In the genomic region with DNA sequence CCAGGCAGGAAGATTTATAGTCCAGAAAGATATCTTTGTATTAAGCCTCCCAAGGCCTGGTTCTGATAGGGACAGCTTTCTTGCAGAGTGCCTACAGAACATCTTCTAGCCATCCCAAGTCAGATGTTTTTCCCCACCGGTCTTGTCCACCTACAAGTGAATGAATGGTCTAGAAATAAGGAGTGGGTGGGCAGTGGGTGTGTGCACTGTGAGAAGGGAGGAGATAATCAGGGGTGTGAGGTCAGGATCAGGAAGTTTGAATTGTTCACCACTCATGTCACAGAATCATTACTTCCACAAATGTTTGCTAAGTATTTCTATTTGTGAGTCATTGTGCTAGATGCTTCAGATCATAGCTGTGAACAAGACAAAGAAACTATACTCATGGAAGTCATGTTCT, we compare ENCODE assay signal across 23 cellular contexts.
A peak's percentile ranks its signal among the peaks of the same experiment; 100 is the strongest.
DNase-seq lines count a peak whose midpoint lies in the region; ATAC-seq, FAIRE-seq and TF ChIP-seq lines count a peak whose summit lies in the region.
"Had no signal": no experiment of that assay in that cellular context is flagged by ENCODE, and none has a peak within 500 bp of the region (broad histone marks: within the 10 kb centered on the region; RNA-seq: fewer than 3 reads in every experiment).

No MANE protein-coding gene starts in this region.

- H2AFZ ChIP-seq in OCI-LY7 (ENCODE audit: low read length): no peak overlapping the region

- no peaks in the 10 kb centered on the region for H3K36me3 Mint-ChIP-seq in endodermal cell (ENCODE audit: low read depth)
- H3K36me3 Mint-ChIP-seq in T-cell: no peaks in the 10 kb centered on the region
- H3K36me3 Mint-ChIP-seq: CD8-positive, alpha-beta T cell had no signal

- H3K27me3 ChIP-seq in bronchial epithelial cell (ENCODE audit: control insufficient read depth, insufficient read depth, low read length) (no peaks in the 10 kb centered on the region), esophagus squamous epithelium (no peaks in the 10 kb centered on the region), endodermal cell (ENCODE audit: control insufficient read depth, insufficient read depth, low read length, poor library complexity, severe bottlenecking) (no peaks in the 10 kb centered on the region)
- H3K27me3 ChIP-seq: BLaER1 treated with 17β-estradiol and CSF1 and Interleukin-3, amounts not matched to agents 10 nM and 100 nM had no signal

- H3K27ac Mint-ChIP-seq in endodermal cell (no peak overlapping the region), T-cell (no peak overlapping the region)
- H3K27ac Mint-ChIP-seq: B cell; CD4-positive, alpha-beta T cell; CD8-positive, alpha-beta T cell had no signal

- BruUV-seq in OCI-LY7 (replicated peaks; lab: Mats Ljungman, UMichigan): no TSS peak

- H3K4me2 ChIP-seq in OCI-LY7 (ENCODE audit: low read length): no peak overlapping the region
- H3K4me2 ChIP-seq: BLaER1 treated with 17β-estradiol and CSF1 and Interleukin-3, amounts not matched to agents 10 nM and 100 nM had no signal

- H4K20me1 ChIP-seq in OCI-LY7 (ENCODE audit: insufficient read depth, low read length): no peaks in the 10 kb centered on the region
- H4K20me1 ChIP-seq: BLaER1 treated with 17β-estradiol and CSF1 and Interleukin-3, amounts not matched to agents 10 nM and 100 nM had no signal

- H3K4me3 ChIP-seq in HEK293 (ENCODE audit: low read depth, low read length) (no peak overlapping the region), bronchial epithelial cell (ENCODE audit: low read depth, low read length) (no peak overlapping the region), esophagus squamous epithelium (no peak overlapping the region), endodermal cell (ENCODE audit: low read length) (no peak overlapping the region), OCI-LY7 (ENCODE audit: low read depth, low read length, poor library complexity, severe bottlenecking) (no peak overlapping the region)
- H3K4me3 ChIP-seq: BLaER1 treated with 17β-estradiol and CSF1 and Interleukin-3, amounts not matched to agents 10 nM and 100 nM had no signal

- FAIRE-seq in bronchial epithelial cell (lab: Jason Lieb, UNC): peak; percentile 28
- FAIRE-seq: A204.1, G401.6, GM12891, GM19239 had no signal

- H3K27ac ChIP-seq in HEK293 (ENCODE audit: extremely low read depth, low read depth, low read length): no peak overlapping the region
- peak overlapping the region in 3 of 4 donors; percentile 7 to 31 (median 25) for H3K27ac ChIP-seq in esophagus squamous epithelium
- no peak overlapping the region for H3K27ac ChIP-seq in endodermal cell (ENCODE audit: low read depth, low read length)
- no peak overlapping the region for H3K27ac ChIP-seq in OCI-LY7 (ENCODE audit: low read depth, low read length, poor library complexity, severe bottlenecking)
- H3K27ac ChIP-seq: BLaER1 treated with 17β-estradiol and CSF1 and Interleukin-3, amounts not matched to agents 10 nM and 100 nM; C4-2B had no signal

- intact Hi-C loops in esophagus squamous epithelium (cut with DNase I): no loop called here
- intact Hi-C loops in OCI-LY7 (cut with micrococcal nuclease; ENCODE audit: unreplicated experiment): no loop called here

- H3K36me3 ChIP-seq in HEK293 (ENCODE audit: control insufficient read depth in 2 of 2, insufficient read depth in 1 of 2, low read length in 2 of 2) (no peaks in the 10 kb centered on the region), bronchial epithelial cell (ENCODE audit: control insufficient read depth, insufficient read depth, low read length) (no peaks in the 10 kb centered on the region), esophagus squamous epithelium (no peaks in the 10 kb centered on the region), endodermal cell (ENCODE audit: control insufficient read depth, insufficient read depth, low read length) (no peaks in the 10 kb centered on the region), OCI-LY7 (ENCODE audit: insufficient read depth, low read length) (no peaks in the 10 kb centered on the region)
- H3K36me3 ChIP-seq: BLaER1 treated with 17β-estradiol and CSF1 and Interleukin-3, amounts not matched to agents 10 nM and 100 nM had no signal

- CTCF ChIA-PET in HEK293 (lab: Yijun Ruan, JAX): interaction anchor here (1.2 kb wide), 1 partner anchor 10 kb away, joined by 7 read pairs; no protein-coding TSS in a partner anchor
- CTCF ChIA-PET in T-cell (lab: Charles Lee): interaction anchor here in 1 of 2 donors (0.6 kb wide), 1 partner anchor 382 kb away, joined by 3 read pairs; no protein-coding TSS in a partner anchor
- CTCF ChIA-PET in OCI-LY7 (lab: Charles Lee; ENCODE audit: unreplicated experiment): no interaction called here

- 40 to 62% methylated on average over 1 of the region's 1 CpG for WGBS in esophagus squamous epithelium, 2 donors
- WGBS in endodermal cell (ENCODE audit: insufficient coverage in 1 of 2, insufficient read length in 1 of 2), 2 experiments: 100% methylated on average over 1 of the region's 1 CpG; no CpG with 5 or more reads in 1 of the 2 experiments

- H3K79me2 ChIP-seq in OCI-LY7 (ENCODE audit: insufficient read depth, low read depth, low read length): no peaks in the 10 kb centered on the region

- no peaks in the 10 kb centered on the region for H3K9me2 ChIP-seq in OCI-LY7 (ENCODE audit: insufficient read depth, low read length)

- TF ChIP-seq POLR2A in esophagus squamous epithelium (IDR thresholded peaks at IDR 0.05): no peak

- H3K4me1 ChIP-seq in HEK293 (ENCODE audit: control insufficient read depth, insufficient read depth, low read length) (no peaks in the 10 kb centered on the region), esophagus squamous epithelium (no peaks in the 10 kb centered on the region), endodermal cell (ENCODE audit: control insufficient read depth, insufficient read depth, low read length) (no peaks in the 10 kb centered on the region), OCI-LY7 (ENCODE audit: insufficient read depth, low read length, poor library complexity, severe bottlenecking) (no peaks in the 10 kb centered on the region)
- H3K4me1 ChIP-seq: BLaER1 treated with 17β-estradiol and CSF1 and Interleukin-3, amounts not matched to agents 10 nM and 100 nM had no signal

- H3K9ac ChIP-seq in endodermal cell (ENCODE audit: extremely low read depth, low read length, poor library complexity, severe bottlenecking): no peak overlapping the region
- H3K9ac ChIP-seq: BLaER1 treated with 17β-estradiol and CSF1 and Interleukin-3, amounts not matched to agents 10 nM and 100 nM had no signal

- POLR2A ChIA-PET in HEK293 (lab: Yijun Ruan, JAX): no interaction called here
- POLR2A ChIA-PET in T-cell (lab: Charles Lee): no interaction called here
- POLR2A ChIA-PET in OCI-LY7 (lab: Charles Lee): no interaction called here

- H3K4me3 Mint-ChIP-seq in endodermal cell: no peak overlapping the region
- H3K4me3 Mint-ChIP-seq in T-cell: no peak overlapping the region
- H3K4me3 Mint-ChIP-seq: B cell; CD4-positive, alpha-beta T cell; CD8-positive, alpha-beta T cell had no signal

- no peaks in the 10 kb centered on the region for H3K9me3 Mint-ChIP-seq in endodermal cell
- H3K9me3 Mint-ChIP-seq in T-cell: peaks cover 0 to 2% (median 0%) of the 10 kb centered on the region in 3 donors
- H3K9me3 Mint-ChIP-seq: CD4-positive, alpha-beta T cell; CD8-positive, alpha-beta T cell had no signal

- no peak for ATAC-seq in T-cell (replicated peaks in 1 of 4)
- ATAC-seq: CD8-positive, alpha-beta T cell had no signal

- H3K4me1 Mint-ChIP-seq in endodermal cell (no peaks in the 10 kb centered on the region), T-cell (no peaks in the 10 kb centered on the region)
- H3K4me1 Mint-ChIP-seq: B cell had no signal

- TF ChIP-seq CTCF in HEK293 (tag by site-specific recombination; IDR thresholded peaks at IDR 0.05): no peak
- no peak for TF ChIP-seq CTCF in bronchial epithelial cell (IDR thresholded peaks at IDR 0.05; ENCODE audit: insufficient read depth, low read length, severe bottlenecking)
- no peak for TF ChIP-seq CTCF in esophagus squamous epithelium (IDR thresholded peaks at IDR 0.05)
- TF ChIP-seq CTCF in endodermal cell (conservative IDR thresholded peaks at IDR 0.05): no peak
- TF ChIP-seq CTCF in OCI-LY7 (conservative IDR thresholded peaks at IDR 0.05; ENCODE audit: low read length): no peak

- no peaks in the 10 kb centered on the region for H3K9me3 ChIP-seq in HEK293 (ENCODE audit: control insufficient read depth, insufficient read depth, low read depth, low read length)
- no peaks in the 10 kb centered on the region for H3K9me3 ChIP-seq in esophagus squamous epithelium
- H3K9me3 ChIP-seq in endodermal cell (ENCODE audit: control insufficient read depth, low read length): no peaks in the 10 kb centered on the region
- H3K9me3 ChIP-seq in OCI-LY7 (ENCODE audit: low read length): no peaks in the 10 kb centered on the region
- H3K9me3 ChIP-seq: BLaER1 treated with 17β-estradiol and CSF1 and Interleukin-3, amounts not matched to agents 10 nM and 100 nM; Caco-2 had no signal

- H3K27me3 Mint-ChIP-seq in endodermal cell (ENCODE audit: insufficient read depth) (no peaks in the 10 kb centered on the region), T-cell (peaks cover 0 to 2% of the 10 kb centered on the region in 2 donors)
- H3K27me3 Mint-ChIP-seq: B cell had no signal

- DNase-seq in bronchial epithelial cell (ENCODE audit: low read depth): no peak
- DNase-seq in esophagus squamous epithelium (lab: John Stamatoyannopoulos, UW): no peak
- peak; percentile 4 for DNase-seq in kidney tubule cell (ENCODE audit: low spot score)
- DNase-seq in hypothalamus (lab: John Stamatoyannopoulos, UW): no peak
- no peak for DNase-seq in endodermal cell
- no peak for DNase-seq in T-cell
- DNase-seq in OCI-LY7 (ENCODE audit: low spot score): no peak
- DNase-seq: 8988T; ACHN; Caco-2; Calu3; CD4-positive, alpha-beta T cell; CD8-positive, alpha-beta T cell; DMS79 treated with DMSO at 0.1 percent for 48 hours; GF-D8 had no signal

TF ChIP-seq in HEK293, 187 proteins besides CTCF, POLR2A, EP300 and RAD21:
- TF ChIP-seq ZNF362 (tag by site-specific recombination; IDR thresholded peaks at IDR 0.05) (no peak), EGR2 (tag by site-specific recombination; IDR thresholded peaks at IDR 0.05; ENCODE audit: low read depth) (peak; percentile 53; the same call in 1 of the 2 replicates), SP2 (tag by site-specific recombination; IDR thresholded peaks at IDR 0.05) (no peak), ZFHX2 (tag by site-specific recombination; conservative IDR thresholded peaks at IDR 0.05) (peak; percentile 67)

Comparison
In these comparisons a context has a peak if more than half of its experiments do, and no peak if none do; other contexts are left out.
1. H3K27ac ChIP-seq: peak in esophagus squamous epithelium (3 of 4); none in HEK293 (single experiment), endodermal cell (single experiment) and OCI-LY7 (single experiment).